In genomic region chr15:74958908-74959642, GRCh38 we compare ENCODE assay signal across 8 cellular contexts. TPM values are rescaled to one million over a fixed set of nuclear protein-coding genes. Genes with fewer than 3 reads are reported as not detected.
DNase-seq lines count a peak whose midpoint lies in the region; ATAC-seq and TF ChIP-seq lines count a peak whose summit lies in the region.

No MANE protein-coding gene starts in this region.

- CTCF ChIA-PET in CD8-positive, alpha-beta memory T cell (lab: Charles Lee), result interaction anchor here (2.9 kb wide), 1 partner anchor 9 kb away, joined by 17 read pairs; no protein-coding TSS in a partner anchor
- CTCF ChIA-PET in Panc1 (lab: Charles Lee), result no interaction called here

- ATAC-seq in Panc1 (no peak), foreskin keratinocyte (no peak), HG02610 (IDR thresholded peaks at IDR 0.05; ENCODE audit: unreplicated experiment) (no peak), GM21619 (IDR thresholded peaks at IDR 0.05; ENCODE audit: unreplicated experiment) (no peak)

- H3K9me3 ChIP-seq in CD8-positive, alpha-beta memory T cell (ENCODE audit: low read length), result no peaks in the 10 kb centered on the region
- no peaks in the 10 kb centered on the region for H3K9me3 ChIP-seq in Panc1 (ENCODE audit: control insufficient read depth, insufficient read depth, low read depth, low read length)
- no peaks in the 10 kb centered on the region for H3K9me3 ChIP-seq in parathyroid adenoma (ENCODE audit: control insufficient read depth, low read length)

- H3K9me3 Mint-ChIP-seq in CD8-positive, alpha-beta memory T cell, result no peaks in the 10 kb centered on the region

- intact Hi-C loops in Panc1 (cut with micrococcal nuclease; ENCODE audit: unreplicated experiment), result loop anchor here (5.0 to 10.0 kb wide), 2 partner anchors 184 to 243 kb away; partner anchors contain the start of gene C15orf39

- no peak overlapping the region for H3K4me3 ChIP-seq in CD8-positive, alpha-beta memory T cell (ENCODE audit: low read length)
- H3K4me3 ChIP-seq in Panc1 (ENCODE audit: low read depth in 2 of 2, low read length in 2 of 2) (peak overlapping the region; percentile 79 to 96), fibroblast of pulmonary artery (replicated peaks; ENCODE audit: low read depth, low read length) (peak overlapping the region; percentile 89), parathyroid adenoma (ENCODE audit: low read depth, low read length) (no peak overlapping the region)

- H3K36me3 ChIP-seq in CD8-positive, alpha-beta memory T cell (ENCODE audit: insufficient read depth, low read length), result no peaks in the 10 kb centered on the region
- H3K36me3 ChIP-seq in Panc1 (ENCODE audit: control insufficient read depth, insufficient read depth, low read length) (no peaks in the 10 kb centered on the region), parathyroid adenoma (ENCODE audit: control insufficient read depth, insufficient read depth, low read length) (no peaks in the 10 kb centered on the region)

- no peak for DNase-seq in CD8-positive, alpha-beta memory T cell
- DNase-seq in Panc1 (ENCODE audit: low read depth, low spot score) (no peak), fibroblast of pulmonary artery (ENCODE audit: low read depth) (no peak), foreskin keratinocyte (no peak), OCI-M1 (lab: John Stamatoyannopoulos, UW) (no peak)

- no peak for TF ChIP-seq CTCF in Panc1 (IDR thresholded peaks at IDR 0.05)
- TF ChIP-seq CTCF in fibroblast of pulmonary artery (IDR thresholded peaks at IDR 0.05; ENCODE audit: low read length, missing control alignments), result no peak
- no peak for TF ChIP-seq CTCF in parathyroid adenoma (IDR thresholded peaks at IDR 0.05)
- no peak for TF ChIP-seq CTCF in foreskin keratinocyte (conservative IDR thresholded peaks at IDR 0.05)

- POLR2A ChIA-PET in CD8-positive, alpha-beta memory T cell (lab: Charles Lee), result interaction anchor here (0.6 kb wide), 1 partner anchor 395 kb away, joined by 4 read pairs; no protein-coding TSS in a partner anchor
- POLR2A ChIA-PET in Panc1 (lab: Charles Lee), result no interaction called here

- H3K4me2 ChIP-seq in parathyroid adenoma (ENCODE audit: low read length), result peak overlapping the region; percentile 22

- H3K36me3 Mint-ChIP-seq in CD8-positive, alpha-beta memory T cell, result no peaks in the 10 kb centered on the region

- peaks cover 30% of the 10 kb centered on the region for H3K4me1 ChIP-seq in CD8-positive, alpha-beta memory T cell (ENCODE audit: insufficient read depth, low read length)
- H3K4me1 ChIP-seq in Panc1 (ENCODE audit: control insufficient read depth, insufficient read depth, low read length) (peaks cover 28% of the 10 kb centered on the region), parathyroid adenoma (peaks cover 3% of the 10 kb centered on the region), foreskin keratinocyte (no peaks in the 10 kb centered on the region)

- H3K4me1 Mint-ChIP-seq in CD8-positive, alpha-beta memory T cell, result peaks cover 16 to 32% (median 20%) of the 10 kb centered on the region in 3 donors

- H3K27me3 ChIP-seq in CD8-positive, alpha-beta memory T cell (ENCODE audit: insufficient read depth, low read length, poor library complexity, severe bottlenecking), result peaks cover 33% of the 10 kb centered on the region
- H3K27me3 ChIP-seq in Panc1 (ENCODE audit: control insufficient read depth, insufficient read depth, low read length) (no peaks in the 10 kb centered on the region), parathyroid adenoma (ENCODE audit: control insufficient read depth, insufficient read depth, low read length) (no peaks in the 10 kb centered on the region), foreskin keratinocyte (peaks cover 46% of the 10 kb centered on the region)

- H3K27me3 Mint-ChIP-seq in CD8-positive, alpha-beta memory T cell, result peaks cover 24 to 36% of the 10 kb centered on the region in 2 donors

- no peaks in the 10 kb centered on the region for H3K79me2 ChIP-seq in parathyroid adenoma

- in situ Hi-C loops in Panc1 (cut with HindIII; ENCODE audit: low pct_unique_long_range_greater_than_20kb, low sequenced_read_pairs), result no loop called here

- no peak overlapping the region for H3K27ac ChIP-seq in CD8-positive, alpha-beta memory T cell (ENCODE audit: low read depth, low read length)
- H3K27ac ChIP-seq in Panc1 (ENCODE audit: low read length) (peak overlapping the region; percentile 96), parathyroid adenoma (no peak overlapping the region), foreskin keratinocyte (no peak overlapping the region)

- no TSS peak for BruUV-seq in Panc1 (replicated peaks; lab: Mats Ljungman, UMichigan)

- peak overlapping the region in 6 of 7 donors; percentile 44 to 84 (median 56) for H3K4me3 Mint-ChIP-seq in CD8-positive, alpha-beta memory T cell

- H3K27ac Mint-ChIP-seq in CD8-positive, alpha-beta memory T cell, result peak overlapping the region in 1 of 8 donors; percentile 65

- H3K9ac ChIP-seq in parathyroid adenoma, result no peak overlapping the region

- peak overlapping the region; percentile 84 for H2AFZ ChIP-seq in parathyroid adenoma

RNA-seq across cellular contexts. Expression of gene RPP25, which starts 2.5 kb away (rescaled TPM):
- total RNA-seq in CD8-positive, alpha-beta memory T cell, result 1 to 10 TPM; 6.1 to 7.4 TPM
- 2.5 TPM for polyA plus RNA-seq in CD8-positive, alpha-beta memory T cell
- total RNA-seq in Panc1 (2021; ENCODE audit: unreplicated experiment), result 40.1 TPM
- 33.3 TPM for polyA plus RNA-seq in Panc1 (2012; ENCODE audit: insufficient read length)
- 2.9 and 3.0 TPM in 2 replicates for total RNA-seq in foreskin keratinocyte
- polyA plus RNA-seq in foreskin keratinocyte, result 3.5 and 3.6 TPM in 2 replicates

RNA-seq across cellular contexts. Expression of gene COX5A, which starts 21.2 kb away (rescaled TPM):
- total RNA-seq in CD8-positive, alpha-beta memory T cell, result 100 to 1,000 TPM; 326 to 362 TPM
- polyA plus RNA-seq in CD8-positive, alpha-beta memory T cell, result 351 TPM
- total RNA-seq in Panc1 (2021; ENCODE audit: unreplicated experiment) (353 TPM), foreskin keratinocyte (178 and 190 TPM in 2 replicates)
- polyA plus RNA-seq in Panc1 (2012; ENCODE audit: insufficient read length), result 349 TPM
- 370 and 388 TPM in 2 replicates for polyA plus RNA-seq in foreskin keratinocyte

RNA-seq across cellular contexts. Expression of gene SCAMP5, which starts 36.3 kb away (rescaled TPM):
- 1 to 10 TPM in 1 of 2 experiments, under 1 TPM in 1; 0.74 to 1.1 TPM for total RNA-seq in CD8-positive, alpha-beta memory T cell
- polyA plus RNA-seq in CD8-positive, alpha-beta memory T cell, result 0.16 TPM
- 11.2 TPM for total RNA-seq in Panc1 (2021; ENCODE audit: unreplicated experiment)
- polyA plus RNA-seq in Panc1 (2012; ENCODE audit: insufficient read length), result 13.5 TPM
- 0.25 and 0.31 TPM in 2 replicates for total RNA-seq in foreskin keratinocyte
- 0.36 and 0.38 TPM in 2 replicates for polyA plus RNA-seq in foreskin keratinocyte

RNA-seq across cellular contexts. Expression of gene FAM219B, which starts 52.4 kb away (rescaled TPM):
- 10 to 100 TPM; 45.0 to 47.7 TPM for total RNA-seq in CD8-positive, alpha-beta memory T cell
- polyA plus RNA-seq in CD8-positive, alpha-beta memory T cell, result 32.3 TPM
- total RNA-seq in Panc1 (2021; ENCODE audit: unreplicated experiment) (68.6 TPM), foreskin keratinocyte (31.2 and 43.3 TPM in 2 replicates)
- polyA plus RNA-seq in Panc1 (2012; ENCODE audit: insufficient read length), result 41.2 TPM
- polyA plus RNA-seq in foreskin keratinocyte, result 22.5 and 22.6 TPM in 2 replicates

Comparison
In these comparisons a context has a peak if more than half of its experiments do, and no peak if none do; other contexts are left out.
1. H3K4me3 ChIP-seq: peak in Panc1 (2 of 2) and fibroblast of pulmonary artery (single experiment); none in CD8-positive, alpha-beta memory T cell (single experiment) and parathyroid adenoma (single experiment).